25 cellular contexts compared by ENCODE assay signal in genomic region chr22:44871782-44872181, GRCh38.
"Had no signal": no experiment of that assay in that cellular context is flagged by ENCODE, and none has a peak within 500 bp of the region (broad histone marks: within the 10 kb centered on the region; RNA-seq: fewer than 3 reads in every experiment).

No MANE protein-coding gene starts in this region.

- H2AFZ ChIP-seq: parathyroid adenoma had no signal

- H3K9me3 ChIP-seq: ovary, right lobe of liver, thoracic aorta, thyroid gland, vagina had no signal

- FAIRE-seq: small intestine, urothelium cell line had no signal

- H3K9ac ChIP-seq: parathyroid adenoma had no signal

- H3K4me3 ChIP-seq: ovary, psoas muscle, right lobe of liver, sigmoid colon, stomach, thoracic aorta, thyroid gland, tibial nerve, upper lobe of left lung, vagina had no signal

- H3K4me1 ChIP-seq: parathyroid adenoma, psoas muscle, right lobe of liver, sigmoid colon, stomach, tibial nerve, upper lobe of left lung, vagina had no signal

- H3K79me2 ChIP-seq: parathyroid adenoma had no signal

- H3K36me3 ChIP-seq: neutrophil, ovary, right lobe of liver, sigmoid colon, stomach, thoracic aorta, thyroid gland, upper lobe of left lung, vagina had no signal

- DNase-seq: natural killer cell; nucleus accumbens; ovary; psoas muscle; right cardiac atrium; sigmoid colon; small intestine; stimulated activated CD4-positive, alpha-beta T cell treated with anti-CD3 and anti-CD28 coated beads, Interleukin-15, amount 100 ng/mL, for 24 hours; stimulated activated CD4-positive, alpha-beta T cell treated with anti-CD3 and anti-CD28 coated beads, Interleukin-2, amount 100 ng/mL, for 24 hours; stimulated activated CD4-positive, alpha-beta T cell treated with anti-CD3 and anti-CD28 coated beads, Interleukin-2, amount 100 ng/mL, for 48 hours; stimulated activated CD4-positive, alpha-beta T cell treated with anti-CD3 and anti-CD28 coated beads, Interleukin-4, amount 100 ng/mL, for 24 hours; stimulated activated naive B cell treated with anti-CD40 and anti-IgM and Interleukin-4, amounts not matched to agents 10 μg/mL and 1 μg/mL and 100 μg/mL, for 72 hours; stimulated activated naive CD4-positive, alpha-beta T cell treated with Interleukin-2 at 50 U/mL for 16 hours; stomach; thyroid gland; trophoblast cell; upper lobe of left lung had no signal

- ATAC-seq: natural killer cell; psoas muscle; right cardiac atrium; right lobe of liver; stimulated activated effector memory CD8-positive, alpha-beta T cell treated with anti-CD3 and anti-CD28 coated beads, Interleukin-12 subunit alpha, Interleukin-12 subunit beta, amount 100 ng/mL, for 72 hours; stimulated activated naive B cell treated with anti-CD40 and anti-IgM and Interleukin-4, amounts not matched to agents 10 μg/mL and 1 μg/mL and 100 μg/mL, for 72 hours had no signal

- H3K27me3 ChIP-seq: neutrophil, ovary, right lobe of liver, sigmoid colon, stomach, thyroid gland, tibial nerve, upper lobe of left lung, vagina had no signal

- H3K27ac ChIP-seq: neutrophil, ovary, parathyroid adenoma, psoas muscle, right lobe of liver, sigmoid colon, stomach, thoracic aorta, thyroid gland, tibial nerve, upper lobe of left lung, vagina had no signal
